In the genomic region with DNA sequence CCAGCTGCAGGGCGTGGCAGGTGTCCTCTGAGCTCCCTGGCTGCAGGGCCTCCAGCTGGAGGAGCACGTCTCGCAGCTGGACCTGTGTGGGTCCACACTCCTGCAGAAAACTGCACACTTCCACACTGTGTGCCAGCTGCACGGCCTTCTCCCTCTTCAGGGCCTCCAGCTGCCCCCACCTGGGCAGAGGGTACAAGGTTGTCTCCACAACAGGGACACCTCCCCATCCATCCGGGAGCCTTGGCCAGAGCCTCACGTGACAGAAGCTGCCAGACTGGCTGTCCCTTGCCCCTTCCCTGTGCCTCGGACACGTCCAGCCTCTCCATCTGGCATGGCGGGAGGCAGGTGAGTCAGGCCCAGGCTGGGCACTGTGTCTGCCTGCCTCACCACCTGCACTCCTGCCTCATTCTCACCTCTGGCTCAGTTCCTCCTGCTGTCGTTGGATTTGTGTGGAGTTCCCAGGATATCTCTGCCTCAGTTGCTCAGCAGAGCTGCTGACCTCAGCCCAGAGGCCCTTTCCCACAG, we compare ENCODE assay signal across 22 cellular contexts.
"Had no signal": no experiment of that assay in that cellular context is flagged by ENCODE, and none has a peak within 500 bp of the region (broad histone marks: within the 10 kb centered on the region; RNA-seq: fewer than 3 reads in every experiment).

No MANE protein-coding gene starts in this region.

- ATAC-seq: activated T-helper 17 cell treated with anti-CD3 and anti-CD28 coated beads, Interleukin-2, amount 50 U/mL, for 72 hours; Right ventricle myocardium inferior; T-cell had no signal

- H3K4me3 ChIP-seq: cardiac muscle cell, MG63, SK-N-MC had no signal

- H3K27ac Mint-ChIP-seq: activated CD4-positive, alpha-beta memory T cell treated with anti-CD3 and anti-CD28 coated beads for 36 hours; activated CD4-positive, alpha-beta T cell treated with anti-CD3 and anti-CD28 coated beads, Interleukin-2, amount 10 ng/mL, durations not matched to agents 7 days and 5 days; activated naive CD4-positive, alpha-beta T cell treated with anti-CD3 and anti-CD28 coated beads for 36 hours; activated naive CD8-positive, alpha-beta T cell treated with anti-CD3 and anti-CD28 coated beads for 36 hours; activated T-helper 17 cell treated with anti-CD3 and anti-CD28 coated beads, Interleukin-2, amount 50 U/mL, for 72 hours; T-cell had no signal

- H3K36me3 ChIP-seq: brain microvascular endothelial cell, cardiac muscle cell, MG63 had no signal

- H3K9me3 ChIP-seq: MG63 had no signal

- DNase-seq: activated CD4-positive, alpha-beta memory T cell treated with anti-CD3 and anti-CD28 coated beads for 36 hours; activated CD4-positive, alpha-beta T cell treated with anti-CD3 and anti-CD28 coated beads, Interleukin-2, amount 10 ng/mL, durations not matched to agents 7 days and 5 days; activated CD4-positive, CD25-positive, alpha-beta regulatory T cell; activated CD8-positive, alpha-beta memory T cell treated with anti-CD3 and anti-CD28 coated beads for 24 hours; activated gamma-delta T cell; activated naive CD4-positive, alpha-beta T cell treated with anti-CD3 and anti-CD28 coated beads for 36 hours; activated naive CD8-positive, alpha-beta T cell treated with anti-CD3 and anti-CD28 coated beads for 36 hours; activated T-cell treated with anti-CD3 and anti-CD28 coated beads, Interleukin-2, amount 50 U/mL, for 48 hours; brain microvascular endothelial cell; MG63; MV-4-11; NCI-H1105; NCI-H1436; NCI-H1694 treated with DMSO at 0.1 percent for 48 hours; NCI-H2029 treated with DMSO at 0.1 percent for 48 hours; NCI-H446; NCI-H524; T-cell had no signal

- H3K36me3 Mint-ChIP-seq: activated naive CD8-positive, alpha-beta T cell treated with anti-CD3 and anti-CD28 coated beads for 36 hours; T-cell had no signal

- H3K27me3 ChIP-seq: brain microvascular endothelial cell, MG63 had no signal

- H3K27ac ChIP-seq: brain microvascular endothelial cell, cardiac muscle cell, SK-N-MC had no signal

- H3K4me3 Mint-ChIP-seq: activated CD4-positive, alpha-beta memory T cell treated with anti-CD3 and anti-CD28 coated beads for 36 hours; activated CD4-positive, alpha-beta T cell treated with anti-CD3 and anti-CD28 coated beads, Interleukin-2, amount 10 ng/mL, durations not matched to agents 7 days and 5 days; activated naive CD4-positive, alpha-beta T cell treated with anti-CD3 and anti-CD28 coated beads for 36 hours; activated naive CD8-positive, alpha-beta T cell treated with anti-CD3 and anti-CD28 coated beads for 36 hours; activated T-helper 17 cell treated with anti-CD3 and anti-CD28 coated beads, Interleukin-2, amount 50 U/mL, for 72 hours; T-cell had no signal

- H3K9me3 Mint-ChIP-seq: activated CD4-positive, alpha-beta memory T cell treated with anti-CD3 and anti-CD28 coated beads for 36 hours; activated CD4-positive, alpha-beta T cell treated with anti-CD3 and anti-CD28 coated beads, Interleukin-2, amount 10 ng/mL, durations not matched to agents 7 days and 5 days; activated naive CD4-positive, alpha-beta T cell treated with anti-CD3 and anti-CD28 coated beads for 36 hours; activated naive CD8-positive, alpha-beta T cell treated with anti-CD3 and anti-CD28 coated beads for 36 hours; activated T-helper 17 cell treated with anti-CD3 and anti-CD28 coated beads, Interleukin-2, amount 50 U/mL, for 72 hours; T-cell had no signal
